In genomic region chr15:39616731-39617455, GRCh38 we compare ENCODE assay signal across 2 cellular contexts.
TF ChIP-seq lines count a peak whose summit lies in the region.

No MANE protein-coding gene starts in this region.

TF ChIP-seq in SK-N-SH, 30 proteins besides CTCF, POLR2A, EP300 and RAD21 (continued from another document):
- peak; percentile 8; the same call in 1 of the 2 replicates for TF ChIP-seq FOSL2 (IDR thresholded peaks at IDR 0.05; ENCODE audit: borderline replicate concordance, low read depth)

TF ChIP-seq in SK-N-SH treated with all-trans-retinoic acid at 6 μM for 48 hours, 23 proteins besides CTCF, POLR2A, EP300 and RAD21 (continued from another document):
- TF ChIP-seq ZNF565 (CRISPR knock-in tag; conservative IDR thresholded peaks at IDR 0.05; ENCODE audit: low read depth) (no peak), CREB5 (CRISPR knock-in tag; IDR thresholded peaks at IDR 0.05; ENCODE audit: low read depth) (no peak), ZC3H10 (CRISPR knock-in tag; IDR thresholded peaks at IDR 0.05) (no peak), BACH2 (CRISPR knock-in tag; IDR thresholded peaks at IDR 0.05; ENCODE audit: borderline replicate concordance) (no peak), POU6F1 (CRISPR knock-in tag; IDR thresholded peaks at IDR 0.05; ENCODE audit: borderline replicate concordance, low read depth) (no peak), PPARA (CRISPR knock-in tag; IDR thresholded peaks at IDR 0.05; ENCODE audit: borderline replicate concordance) (no peak), TOX (CRISPR knock-in tag; IDR thresholded peaks at IDR 0.05; ENCODE audit: borderline replicate concordance) (no peak), TCF4 (CRISPR knock-in tag; IDR thresholded peaks at IDR 0.05; ENCODE audit: borderline replicate concordance) (no peak), ARNTL (CRISPR knock-in tag; IDR thresholded peaks at IDR 0.05; ENCODE audit: borderline replicate concordance, low read depth) (no peak), GLIS3 (CRISPR knock-in tag; IDR thresholded peaks at IDR 0.05) (no peak), OSR1 (CRISPR knock-in tag; IDR thresholded peaks at IDR 0.05) (no peak), ESRRG (CRISPR knock-in tag; IDR thresholded peaks at IDR 0.05) (no peak), CSRNP3 (CRISPR knock-in tag; IDR thresholded peaks at IDR 0.05) (no peak), PATZ1 (CRISPR knock-in tag; IDR thresholded peaks at IDR 0.05; ENCODE audit: borderline replicate concordance) (no peak)
